ENCODE assay signal across 8 cellular contexts in genomic region chr19:2478324-2478755, GRCh38. TPM values are rescaled to one million over a fixed set of nuclear protein-coding genes. Genes with fewer than 3 reads are reported as not detected.
DNase-seq lines count a peak whose midpoint lies in the region; ATAC-seq and TF ChIP-seq lines count a peak whose summit lies in the region.

No MANE protein-coding gene starts in this region.

- peak; percentile 31 for TF ChIP-seq CTCF in GM12864 (IDR thresholded peaks at IDR 0.05; ENCODE audit: low read depth, low read length, missing control alignments)
- peak; percentile 55 for TF ChIP-seq CTCF in neural crest cell (conservative IDR thresholded peaks at IDR 0.05)

- H3K27me3 Mint-ChIP-seq in neural crest cell (ENCODE audit: low read depth) = peaks cover 68% of the 10 kb centered on the region

- H3K36me3 Mint-ChIP-seq in neural crest cell (ENCODE audit: low read depth) = no peaks in the 10 kb centered on the region

- no peaks in the 10 kb centered on the region for H3K9me3 Mint-ChIP-seq in neural crest cell

- H3K27ac Mint-ChIP-seq in neural crest cell (ENCODE audit: unreplicated experiment) = no peak overlapping the region

- ATAC-seq in HG02623 (IDR thresholded peaks at IDR 0.05; ENCODE audit: unreplicated experiment) = no peak
- ATAC-seq in HG02759 (IDR thresholded peaks at IDR 0.05; ENCODE audit: unreplicated experiment) = no peak

- H3K4me3 ChIP-seq in GM12864 (ENCODE audit: low read depth, low read length) = peak overlapping the region; percentile 90

- H3K4me3 Mint-ChIP-seq in neural crest cell = peak overlapping the region; percentile 75

- H3K4me1 Mint-ChIP-seq in neural crest cell = peaks cover 27% of the 10 kb centered on the region

- DNase-seq in GM12864 (ENCODE audit: low read depth) (no peak), NCI-H345 treated with DMSO at 0.1 percent for 48 hours (lab: John Stamatoyannopoulos, UW; ENCODE audit: unreplicated experiment) (peak; percentile 30), fibroblast of the conjunctiva (ENCODE audit: low read depth) (peak; percentile 81), neural crest cell (ENCODE audit: low read depth, low spot score) (no peak), NCI-H2081 (lab: John Stamatoyannopoulos, UW) (no peak)
- peak; percentile 25 to 36 for DNase-seq in activated T-helper 1 cell treated with anti-CD3 and anti-CD28 coated beads, Interleukin-2, amount 50 U/mL, for 16 hours (ENCODE audit: low read depth in 1 of 2, low spot score in 1 of 2)

RNA-seq across cellular contexts. Expression of gene GADD45B, which starts 2.4 kb away (rescaled TPM):
- 3.3 and 4.1 TPM in 2 replicates for total RNA-seq in neural crest cell

RNA-seq across cellular contexts. Expression of gene LMNB2, which starts 21.6 kb away (rescaled TPM):
- 201 and 206 TPM in 2 replicates for total RNA-seq in neural crest cell

RNA-seq across cellular contexts. Expression of gene TIMM13, which starts 51.0 kb away (rescaled TPM):
- total RNA-seq in neural crest cell = 145 and 155 TPM in 2 replicates

Comparison
In these comparisons a context has a peak if more than half of its experiments do, and no peak if none do; other contexts are left out.
1. DNase-seq: peak in NCI-H345 treated with DMSO at 0.1 percent for 48 hours (single experiment), activated T-helper 1 cell treated with anti-CD3 and anti-CD28 coated beads, Interleukin-2, amount 50 U/mL, for 16 hours (2 of 2) and fibroblast of the conjunctiva (single experiment); none in GM12864 (single experiment), neural crest cell (single experiment) and NCI-H2081 (0 of 2).